In the genomic region with DNA sequence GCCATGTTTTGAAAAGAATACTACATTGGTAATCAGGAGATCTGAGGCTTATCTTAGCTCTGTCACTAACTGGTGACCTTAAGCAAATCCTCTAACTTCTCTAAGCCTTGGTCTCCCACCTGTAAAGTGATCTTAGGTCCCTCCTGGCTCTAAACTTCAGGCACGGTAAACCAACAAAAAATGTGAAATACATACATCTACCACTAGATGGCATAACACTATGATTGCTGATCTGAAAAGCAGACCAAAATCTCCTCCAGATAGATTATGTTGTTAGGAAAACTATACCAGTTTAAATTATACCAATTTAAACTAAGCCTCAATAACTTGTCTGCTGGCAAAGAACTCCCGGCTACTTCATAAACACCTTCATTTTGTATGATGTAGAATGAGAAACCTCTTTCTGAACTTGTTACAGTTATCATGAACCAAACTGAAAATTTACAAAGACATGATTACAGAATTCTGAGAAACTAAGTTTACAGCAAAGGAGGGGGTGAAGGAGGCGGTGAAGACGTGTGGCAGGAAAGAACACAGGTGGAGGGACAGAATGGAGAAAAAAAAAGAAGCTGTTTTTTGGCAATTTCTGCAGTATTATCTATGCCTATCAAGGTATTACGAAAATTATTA, we compare ENCODE assay signal across 9 cellular contexts.
DNase-seq lines count a peak whose midpoint lies in the region; ATAC-seq, FAIRE-seq and TF ChIP-seq lines count a peak whose summit lies in the region.
"Had no signal": no experiment of that assay in that cellular context is flagged by ENCODE, and none has a peak within 500 bp of the region (broad histone marks: within the 10 kb centered on the region; RNA-seq: fewer than 3 reads in every experiment).

No MANE protein-coding gene starts in this region.

- no peak overlapping the region for H3K4me3 Mint-ChIP-seq in Caco-2 (ENCODE audit: unreplicated experiment)

- POLR2A ChIA-PET in Caco-2 (lab: Charles Lee): interaction anchor here (0.6 kb wide), 1 partner anchor 57 kb away, joined by 3 read pairs; no protein-coding TSS in a partner anchor
- POLR2A ChIA-PET in K562 (lab: Yijun Ruan, JAX): interaction anchor here (0.7 to 1.0 kb wide), 2 partner anchors 101 to 372 kb away, joined by 4 read pairs; no protein-coding TSS in a partner anchor

- H2AFZ ChIP-seq in K562 (ENCODE audit: low read depth, low read length): no peak overlapping the region

- H3K27me3 ChIP-seq in Caco-2 (replicated peaks; ENCODE audit: control insufficient read depth, insufficient read depth, low read length): no peaks in the 10 kb centered on the region
- no peaks in the 10 kb centered on the region for H3K27me3 ChIP-seq in K562 (ENCODE audit: control insufficient read depth in 2 of 2, insufficient read depth in 2 of 2, low read length in 2 of 2)

- no peaks in the 10 kb centered on the region for H3K79me2 ChIP-seq in K562 (ENCODE audit: control insufficient read depth, insufficient read depth, low read length)

- H3K4me3 ChIP-seq in Caco-2 (ENCODE audit: low read depth, low read length) (no peak overlapping the region), K562 (no peak overlapping the region)
- H3K4me3 ChIP-seq: skin epidermis had no signal

- no peaks in the 10 kb centered on the region; the same call in 1 of the 2 replicates for H4K20me1 ChIP-seq in K562 (replicated peaks; ENCODE audit: control insufficient read depth, insufficient read depth, low read length)

- peak; percentile 58 to 67; a peak in 3 of 4 replicates for TF ChIP-seq RAD21 in K562 (CRISPR knock-in tag; conservative IDR thresholded peaks at IDR 0.05 in 1 of 2, IDR thresholded peaks at IDR 0.05 in 1 of 2)

- TF ChIP-seq CTCF in Caco-2 (IDR thresholded peaks at IDR 0.05; ENCODE audit: insufficient read depth in 1 of 2, low read depth in 1 of 2, low read length in 1 of 2, severe bottlenecking in 1 of 2, unreplicated experiment in 1 of 2) (peak; percentile 64 to 70), K562 (IDR thresholded peaks at IDR 0.05 in 2 of 3, conservative IDR thresholded peaks at IDR 0.05 in 1 of 3; ENCODE audit: insufficient read depth in 2 of 3, low read depth in 1 of 3, low read length in 3 of 3) (peak; percentile 47 to 73 (median 63); a peak in 5 of 6 replicates)

- H3K36me3 Mint-ChIP-seq in Caco-2 (ENCODE audit: insufficient read depth, unreplicated experiment): no peaks in the 10 kb centered on the region

- CTCF ChIA-PET in Caco-2 (lab: Charles Lee) (interaction anchor here (0.7 to 1.5 kb wide), 6 partner anchors 10 to 214 kb away, joined by 3 to 14 read pairs (median 5); a partner anchor contains a TSS), K562 (lab: Yijun Ruan, JAX; ENCODE audit: low intra/inter-chr PET ratio) (interaction anchor here (0.9 to 1.7 kb wide), 3 partner anchors 98 to 158 kb away, joined by 4 to 6 read pairs (median 5); no protein-coding TSS in a partner anchor)

- peak; percentile 77 for ATAC-seq in K562
- ATAC-seq in stimulated activated naive CD8-positive, alpha-beta T cell treated with anti-CD3 and anti-CD28 coated beads, Interleukin-15, Interleukin-2, amounts not matched to agents 100 U/mL and 50 U/mL, for 24 hours: peak; percentile 59
- no peak for ATAC-seq in GM21515 (IDR thresholded peaks at IDR 0.05; ENCODE audit: unreplicated experiment)

- no peaks in the 10 kb centered on the region for H3K9me1 ChIP-seq in K562 (ENCODE audit: control insufficient read depth, insufficient read depth, low read length)

- H3K4me2 ChIP-seq in K562 (ENCODE audit: insufficient read depth, low read length): no peak overlapping the region

- TF ChIP-seq EP300 in K562 (IDR thresholded peaks at IDR 0.05; ENCODE audit: low read length): no peak

- in situ Hi-C loops in K562 (cut with MboI): loop anchor here (25.0 kb wide), 1 partner anchor 529 kb away; no protein-coding TSS in a partner anchor

- DNase-seq in Caco-2 (peak in 1 of 2 experiments; percentile 58), H4 (ENCODE audit: low spot score) (peak; percentile 60), NCI-H226 (peak; percentile 31), K562 (ENCODE audit: extremely low read depth in 1 of 4, low spot score in 3 of 4) (peak; percentile 35 to 45 (median 40)), iPS-NIHi11 (ENCODE audit: low spot score) (peak; percentile 57)
- no peak for DNase-seq in stimulated activated naive CD8-positive, alpha-beta T cell treated with anti-CD3 and anti-CD28 coated beads, Interleukin-15, Interleukin-2, amounts not matched to agents 100 U/mL and 50 U/mL, for 24 hours
- no peak for DNase-seq in activated CD4-positive, alpha-beta T cell treated with anti-CD3 and anti-CD28 coated beads for 48 hours

- H3K4me1 ChIP-seq in Caco-2: no peaks in the 10 kb centered on the region; the same call in 1 of the 2 replicates
- no peaks in the 10 kb centered on the region for H3K4me1 ChIP-seq in K562 (replicated peaks in 1 of 2; ENCODE audit: control insufficient read depth in 2 of 2, insufficient read depth in 2 of 2, low read length in 2 of 2)

- H3K9ac ChIP-seq in K562 (ENCODE audit: insufficient read depth in 1 of 2, low read depth in 2 of 2, low read length in 2 of 2): no peak overlapping the region

- H3K9me3 ChIP-seq in Caco-2 (peaks cover 4% of the 10 kb centered on the region; the same call in 1 of the 2 replicates), K562 (replicated peaks; ENCODE audit: control insufficient read depth, insufficient read depth, low read depth, low read length) (no peaks in the 10 kb centered on the region; the same call in 1 of the 2 replicates)

- no peak overlapping the region for H3K27ac ChIP-seq in K562 (ENCODE audit: extremely low read depth, low read depth, low read length)
- H3K27ac ChIP-seq: skin epidermis had no signal

- H3K27me3 Mint-ChIP-seq in Caco-2 (ENCODE audit: insufficient read depth, unreplicated experiment): no peaks in the 10 kb centered on the region

- WGBS in K562 (ENCODE audit: insufficient coverage, low coverage, missing lambda C conversion rate): 10% methylated on average over 5 of the region's 5 CpGs

- H3K9me3 Mint-ChIP-seq in Caco-2 (ENCODE audit: unreplicated experiment): peaks cover 10% of the 10 kb centered on the region

- no peaks in the 10 kb centered on the region; the same call in 1 of the 2 replicates for H3K36me3 ChIP-seq in Caco-2 (ENCODE audit: control insufficient read depth, insufficient read depth, low read length)
- no peaks in the 10 kb centered on the region for H3K36me3 ChIP-seq in K562 (ENCODE audit: control insufficient read depth, insufficient read depth, low read length)

- TF ChIP-seq POLR2A in K562 (conservative IDR thresholded peaks at IDR 0.05): no peak

- BruUV-seq in Caco-2 (replicated peaks; lab: Mats Ljungman, UMichigan) (no TSS peak), K562 (replicated peaks; lab: Mats Ljungman, UMichigan) (no TSS peak)

- FAIRE-seq in K562 (lab: Jason Lieb, UNC): peak; percentile 86

- intact Hi-C loops in Caco-2 (cut with micrococcal nuclease; ENCODE audit: unreplicated experiment): loop anchor here (1.0 to 5.0 kb wide), 5 partner anchors 25 to 216 kb away; no protein-coding TSS in a partner anchor
- intact Hi-C loops in K562 (cut with micrococcal nuclease): loop anchor here (1.0 to 10.0 kb wide), 5 partner anchors 96 to 529 kb away; no protein-coding TSS in a partner anchor

- peaks cover 7% of the 10 kb centered on the region for H3K4me1 Mint-ChIP-seq in Caco-2 (ENCODE audit: low read depth, unreplicated experiment)

- H3K27ac Mint-ChIP-seq in Caco-2 (ENCODE audit: unreplicated experiment): no peak overlapping the region

TF ChIP-seq in K562, 482 proteins besides CTCF, POLR2A, EP300 and RAD21:
- TF ChIP-seq, protein P1, sequence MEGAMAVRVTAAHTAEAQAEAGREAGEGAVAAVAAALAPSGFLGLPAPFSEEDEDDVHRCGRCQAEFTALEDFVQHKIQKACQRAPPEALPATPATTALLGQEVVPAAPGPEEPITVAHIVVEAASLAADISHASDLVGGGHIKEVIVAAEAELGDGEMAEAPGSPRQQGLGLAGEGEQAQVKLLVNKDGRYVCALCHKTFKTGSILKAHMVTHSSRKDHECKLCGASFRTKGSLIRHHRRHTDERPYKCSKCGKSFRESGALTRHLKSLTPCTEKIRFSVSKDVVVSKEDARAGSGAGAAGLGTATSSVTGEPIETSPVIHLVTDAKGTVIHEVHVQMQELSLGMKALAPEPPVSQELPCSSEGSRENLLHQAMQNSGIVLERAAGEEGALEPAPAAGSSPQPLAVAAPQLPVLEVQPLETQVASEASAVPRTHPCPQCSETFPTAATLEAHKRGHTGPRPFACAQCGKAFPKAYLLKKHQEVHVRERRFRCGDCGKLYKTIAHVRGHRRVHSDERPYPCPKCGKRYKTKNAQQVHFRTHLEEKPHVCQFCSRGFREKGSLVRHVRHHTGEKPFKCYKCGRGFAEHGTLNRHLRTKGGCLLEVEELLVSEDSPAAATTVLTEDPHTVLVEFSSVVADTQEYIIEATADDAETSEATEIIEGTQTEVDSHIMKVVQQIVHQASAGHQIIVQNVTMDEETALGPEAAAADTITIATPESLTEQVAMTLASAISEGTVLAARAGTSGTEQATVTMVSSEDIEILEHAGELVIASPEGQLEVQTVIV (CRISPR knock-in tag; IDR thresholded peaks at IDR 0.05; ENCODE audit: borderline replicate concordance): no peak
- TF ChIP-seq SMC3 (conservative IDR thresholded peaks at IDR 0.05; ENCODE audit: insufficient read depth, low read depth, low read length) (peak; percentile 30; the same call in 1 of the 2 replicates), MCM3 (IDR thresholded peaks at IDR 0.05) (no peak), CC2D1A (IDR thresholded peaks at IDR 0.05) (no peak)
TF ChIP-seq in K562: peak in this region for 1.

Comparison
In these comparisons a context has a peak if more than half of its experiments do, and no peak if none do; other contexts are left out.
1. DNase-seq: peak in H4 (single experiment), NCI-H226 (single experiment), K562 (4 of 4) and iPS-NIHi11 (single experiment); none in stimulated activated naive CD8-positive, alpha-beta T cell treated with anti-CD3 and anti-CD28 coated beads, Interleukin-15, Interleukin-2, amounts not matched to agents 100 U/mL and 50 U/mL, for 24 hours (single experiment) and activated CD4-positive, alpha-beta T cell treated with anti-CD3 and anti-CD28 coated beads for 48 hours (single experiment).